Comparison of ENCODE assay signal across 1 cellular context in the genomic region with DNA sequence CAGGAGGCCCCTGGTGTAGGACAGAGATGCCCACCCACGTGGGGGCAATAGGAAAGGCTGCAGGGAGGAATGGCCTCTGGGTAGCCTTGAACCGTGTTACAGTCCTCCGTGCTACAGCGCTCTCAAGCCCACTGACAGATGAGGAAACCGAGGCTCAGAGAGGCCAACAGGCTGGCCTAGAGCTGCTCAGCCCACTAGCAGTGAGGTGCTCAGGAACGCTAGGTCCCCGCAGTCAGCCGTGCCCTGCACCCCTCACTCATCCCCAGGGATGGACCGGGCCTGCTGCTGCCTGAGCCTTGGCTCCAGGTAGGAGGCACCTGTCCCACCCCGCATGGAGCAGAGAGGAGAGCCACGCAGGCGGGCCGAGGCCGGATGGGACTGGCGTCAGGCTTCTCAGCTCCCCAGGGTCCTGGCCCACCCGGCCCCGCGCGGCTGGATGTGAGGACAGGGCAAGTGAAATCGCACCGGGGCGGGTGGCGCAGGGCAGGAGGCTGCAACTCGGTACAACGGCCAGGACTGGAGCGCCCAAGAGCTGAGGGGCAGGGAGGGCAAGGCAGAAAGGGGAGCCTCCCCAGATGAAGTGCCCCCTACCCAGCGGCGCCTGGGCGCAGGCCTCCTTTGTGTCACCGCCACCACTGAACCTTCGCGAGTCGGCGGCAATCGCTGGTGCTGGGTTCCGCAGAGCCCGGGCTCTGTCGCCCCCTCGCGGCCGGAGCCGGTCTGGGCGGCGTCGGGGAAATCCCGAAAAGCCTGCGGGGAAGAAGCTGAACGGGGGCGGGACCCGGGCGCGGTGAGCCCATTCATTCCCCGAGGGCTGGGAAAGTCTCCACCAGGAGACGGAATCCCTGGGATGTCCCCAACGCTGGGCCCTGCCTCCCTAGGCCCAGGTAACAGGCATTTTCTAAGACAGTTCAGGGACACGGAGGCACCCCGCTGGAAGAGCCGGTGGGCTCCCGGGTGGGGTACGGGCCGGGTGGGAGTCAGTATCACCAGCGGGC.
TF ChIP-seq lines count a peak whose summit lies in the region.

No MANE protein-coding gene starts in this region.

TF ChIP-seq in IMR-90, 13 proteins besides CTCF, POLR2A, EP300 and RAD21:
- TF ChIP-seq SMC3 (IDR thresholded peaks at IDR 0.05; ENCODE audit: low read depth, low read length) = peak; percentile 83
- peak; percentile 41; the same call in 1 of the 2 replicates for TF ChIP-seq MAZ (IDR thresholded peaks at IDR 0.05; ENCODE audit: borderline replicate concordance, low read depth, low read length)
- TF ChIP-seq CHD1 (IDR thresholded peaks at IDR 0.05; ENCODE audit: low read depth, low read length) = no peak
